ENCODE assay signal across 13 cellular contexts in genomic region chr16:8634991-8635736, GRCh38.
DNase-seq lines count a peak whose midpoint lies in the region; ATAC-seq and TF ChIP-seq lines count a peak whose summit lies in the region.
"Had no signal": no experiment of that assay in that cellular context is flagged by ENCODE, and none has a peak within 500 bp of the region (broad histone marks: within the 10 kb centered on the region; RNA-seq: fewer than 3 reads in every experiment).

No MANE protein-coding gene starts in this region.

- peak; percentile 75 for TF ChIP-seq CTCF in fibroblast of mammary gland (conservative IDR thresholded peaks at IDR 0.05; ENCODE audit: control insufficient read depth, insufficient read depth, low read depth, low read length)

- H3K4me3 Mint-ChIP-seq in stimulated activated naive B cell treated with anti-CD40 and anti-IgM and Interleukin-4, amounts not matched to agents 10 μg/mL and 1 μg/mL and 100 μg/mL, for 72 hours, result no peak overlapping the region
- H3K4me3 Mint-ChIP-seq: B cell had no signal

- DNase-seq in SHP77 (lab: John Stamatoyannopoulos, UW), result peak; percentile 35 to 41
- no peak for DNase-seq in SHP77 treated with DMSO at 0.1 percent for 48 hours (lab: John Stamatoyannopoulos, UW)
- peak; percentile 31 for DNase-seq in RKO (ENCODE audit: low spot score)
- peak; percentile 39 for DNase-seq in fibroblast of mammary gland (ENCODE audit: low read depth)
- no peak for DNase-seq in stimulated activated naive B cell treated with anti-CD40 and anti-IgM and Interleukin-4, amounts not matched to agents 10 μg/mL and 1 μg/mL and 100 μg/mL, for 72 hours
- DNase-seq in effector CD4-positive, alpha-beta T cell, result no peak
- no peak for DNase-seq in stimulated activated CD4-positive, alpha-beta T cell treated with anti-CD3 and anti-CD28 coated beads, Interleukin-4, amount 100 ng/mL, for 24 hours
- no peak for DNase-seq in NCI-H524 treated with DMSO at 0.1 percent for 48 hours (lab: John Stamatoyannopoulos, UW)
- DNase-seq: activated CD4-positive, alpha-beta T cell treated with anti-CD3 and anti-CD28 coated beads for 1 hour; central memory CD4-positive, alpha-beta T cell; left cardiac atrium; NCI-H2029 had no signal

- H3K36me3 Mint-ChIP-seq in stimulated activated naive B cell treated with anti-CD40 and anti-IgM and Interleukin-4, amounts not matched to agents 10 μg/mL and 1 μg/mL and 100 μg/mL, for 72 hours, result peaks cover 56 to 57% of the 10 kb centered on the region in 2 donors

- ATAC-seq in stimulated activated naive B cell treated with anti-CD40 and anti-IgM and Interleukin-4, amounts not matched to agents 10 μg/mL and 1 μg/mL and 100 μg/mL, for 72 hours (replicated peaks), result no peak
- ATAC-seq: left cardiac atrium had no signal

- no peak overlapping the region for H3K4me3 ChIP-seq in fibroblast of mammary gland (ENCODE audit: control insufficient read depth, low read depth, low read length)

- H3K9me3 Mint-ChIP-seq in stimulated activated naive B cell treated with anti-CD40 and anti-IgM and Interleukin-4, amounts not matched to agents 10 μg/mL and 1 μg/mL and 100 μg/mL, for 72 hours, result no peaks in the 10 kb centered on the region

- H3K27me3 Mint-ChIP-seq in stimulated activated naive B cell treated with anti-CD40 and anti-IgM and Interleukin-4, amounts not matched to agents 10 μg/mL and 1 μg/mL and 100 μg/mL, for 72 hours, result no peaks in the 10 kb centered on the region
- H3K27me3 Mint-ChIP-seq: B cell had no signal

- H3K4me1 Mint-ChIP-seq in stimulated activated naive B cell treated with anti-CD40 and anti-IgM and Interleukin-4, amounts not matched to agents 10 μg/mL and 1 μg/mL and 100 μg/mL, for 72 hours, result peaks cover 6 to 13% of the 10 kb centered on the region in 2 donors

- H3K27ac Mint-ChIP-seq in stimulated activated naive B cell treated with anti-CD40 and anti-IgM and Interleukin-4, amounts not matched to agents 10 μg/mL and 1 μg/mL and 100 μg/mL, for 72 hours, result peak overlapping the region; percentile 62
- H3K27ac Mint-ChIP-seq: B cell had no signal

Comparison
In these comparisons a context has a peak if more than half of its experiments do, and no peak if none do; other contexts are left out.
1. DNase-seq: peak in SHP77 (2 of 2), RKO (single experiment) and fibroblast of mammary gland (single experiment); none in SHP77 treated with DMSO at 0.1 percent for 48 hours (single experiment), stimulated activated naive B cell treated with anti-CD40 and anti-IgM and Interleukin-4, amounts not matched to agents 10 μg/mL and 1 μg/mL and 100 μg/mL, for 72 hours (single experiment), effector CD4-positive, alpha-beta T cell (single experiment), stimulated activated CD4-positive, alpha-beta T cell treated with anti-CD3 and anti-CD28 coated beads, Interleukin-4, amount 100 ng/mL, for 24 hours (single experiment) and NCI-H524 treated with DMSO at 0.1 percent for 48 hours (single experiment).